In genomic region chr1:163427336-163427735, GRCh38 we compare ENCODE assay signal across 23 cellular contexts.
"Had no signal": no experiment of that assay in that cellular context is flagged by ENCODE, and none has a peak within 500 bp of the region (broad histone marks: within the 10 kb centered on the region; RNA-seq: fewer than 3 reads in every experiment).

No MANE protein-coding gene starts in this region.

- H3K27ac Mint-ChIP-seq: activated CD4-positive, alpha-beta memory T cell treated with anti-CD3 and anti-CD28 coated beads for 36 hours; activated CD4-positive, alpha-beta T cell treated with anti-CD3 and anti-CD28 coated beads, Interleukin-2, amount 10 ng/mL, durations not matched to agents 7 days and 5 days; activated naive CD4-positive, alpha-beta T cell treated with anti-CD3 and anti-CD28 coated beads, Interleukin-2, amount 10 ng/mL, durations not matched to agents 7 days and 5 days; activated naive CD8-positive, alpha-beta T cell treated with anti-CD3 and anti-CD28 coated beads for 36 hours; activated T-helper 17 cell treated with anti-CD3 and anti-CD28 coated beads, Interleukin-2, amount 50 U/mL, for 72 hours; T-cell had no signal

- H3K4me3 Mint-ChIP-seq: activated CD4-positive, alpha-beta memory T cell treated with anti-CD3 and anti-CD28 coated beads for 36 hours; activated CD4-positive, alpha-beta T cell treated with anti-CD3 and anti-CD28 coated beads, Interleukin-2, amount 10 ng/mL, durations not matched to agents 7 days and 5 days; activated naive CD4-positive, alpha-beta T cell treated with anti-CD3 and anti-CD28 coated beads, Interleukin-2, amount 10 ng/mL, durations not matched to agents 7 days and 5 days; activated naive CD8-positive, alpha-beta T cell treated with anti-CD3 and anti-CD28 coated beads for 36 hours; activated T-helper 17 cell treated with anti-CD3 and anti-CD28 coated beads, Interleukin-2, amount 50 U/mL, for 72 hours; T-cell had no signal

- DNase-seq: activated CD4-positive, alpha-beta memory T cell treated with anti-CD3 and anti-CD28 coated beads for 36 hours; activated CD4-positive, alpha-beta T cell treated with anti-CD3 and anti-CD28 coated beads, Interleukin-2, amount 10 ng/mL, durations not matched to agents 7 days and 5 days; activated CD4-positive, CD25-positive, alpha-beta regulatory T cell; activated CD8-positive, alpha-beta memory T cell treated with anti-CD3 and anti-CD28 coated beads for 24 hours; activated gamma-delta T cell; activated naive CD4-positive, alpha-beta T cell treated with anti-CD3 and anti-CD28 coated beads, Interleukin-2, amount 10 ng/mL, durations not matched to agents 7 days and 5 days; activated naive CD8-positive, alpha-beta T cell treated with anti-CD3 and anti-CD28 coated beads for 36 hours; activated T-cell treated with anti-CD3 and anti-CD28 coated beads, Interleukin-2, amount 50 U/mL, for 48 hours; cerebellar nuclear complex; MM.1S; NCI-H1105 treated with DMSO at 0.1 percent for 48 hours; NCI-H1694 treated with DMSO at 0.1 percent for 48 hours; NCI-H2029 treated with DMSO at 0.1 percent for 48 hours; NCI-H510A; NCI-H526 treated with DMSO at 0.1 percent for 48 hours; NK-92 treated with Interleukin-12 subunit alpha and Interleukin-12 subunit beta, amount 100 ng/mL, for 24 hours; OCI-M1; RPMI8226; T-cell; T-helper 2 cell; T1000 had no signal

- H3K4me1 Mint-ChIP-seq: activated CD4-positive, alpha-beta T cell treated with anti-CD3 and anti-CD28 coated beads, Interleukin-2, amount 10 ng/mL, durations not matched to agents 7 days and 5 days; activated naive CD4-positive, alpha-beta T cell treated with anti-CD3 and anti-CD28 coated beads, Interleukin-2, amount 10 ng/mL, durations not matched to agents 7 days and 5 days; activated naive CD8-positive, alpha-beta T cell treated with anti-CD3 and anti-CD28 coated beads for 36 hours; activated T-helper 17 cell treated with anti-CD3 and anti-CD28 coated beads, Interleukin-2, amount 50 U/mL, for 72 hours; T-cell had no signal

- H3K27ac ChIP-seq: SK-N-MC had no signal

- H3K36me3 Mint-ChIP-seq: activated CD4-positive, alpha-beta memory T cell treated with anti-CD3 and anti-CD28 coated beads for 36 hours; activated naive CD4-positive, alpha-beta T cell treated with anti-CD3 and anti-CD28 coated beads, Interleukin-2, amount 10 ng/mL, durations not matched to agents 7 days and 5 days; activated naive CD8-positive, alpha-beta T cell treated with anti-CD3 and anti-CD28 coated beads for 36 hours; T-cell had no signal

- H3K4me3 ChIP-seq: SK-N-MC had no signal

- H3K27me3 Mint-ChIP-seq: activated CD4-positive, alpha-beta memory T cell treated with anti-CD3 and anti-CD28 coated beads for 36 hours; activated CD4-positive, alpha-beta T cell treated with anti-CD3 and anti-CD28 coated beads, Interleukin-2, amount 10 ng/mL, durations not matched to agents 7 days and 5 days; activated naive CD4-positive, alpha-beta T cell treated with anti-CD3 and anti-CD28 coated beads, Interleukin-2, amount 10 ng/mL, durations not matched to agents 7 days and 5 days; activated naive CD8-positive, alpha-beta T cell treated with anti-CD3 and anti-CD28 coated beads for 36 hours had no signal
